In genomic region chr3:143595456-143596077, GRCh38 we compare ENCODE assay signal across 1 cellular context.
TF ChIP-seq lines count a peak whose summit lies in the region.

No MANE protein-coding gene starts in this region.

TF ChIP-seq in GM12878, 131 proteins besides CTCF, POLR2A, EP300 and RAD21 (continued from another document):
- TF ChIP-seq MAX (IDR thresholded peaks at IDR 0.05; ENCODE audit: low read depth, low read length): no peak
- TF ChIP-seq NFYA (IDR thresholded peaks at IDR 0.05; ENCODE audit: borderline replicate concordance, low read depth, low read length): no peak
- TF ChIP-seq STAT3 (IDR thresholded peaks at IDR 0.05; ENCODE audit: low read depth, low read length): no peak
- TF ChIP-seq SIX5 (IDR thresholded peaks at IDR 0.05; ENCODE audit: low read depth, low read length, severe bottlenecking): no peak
- no peak for TF ChIP-seq SREBF2 (IDR thresholded peaks at IDR 0.05; ENCODE audit: low read length)
- TF ChIP-seq SMARCA5 (IDR thresholded peaks at IDR 0.05): no peak
- no peak for TF ChIP-seq RAD51 (IDR thresholded peaks at IDR 0.05)
- TF ChIP-seq IKZF2 (IDR thresholded peaks at IDR 0.05): peak in 1 of 2 experiments; percentile 34; a peak in 1 of 4 replicates
- no peak for TF ChIP-seq CEBPB (IDR thresholded peaks at IDR 0.05; ENCODE audit: borderline replicate concordance in 1 of 2, low read depth in 2 of 2, low read length in 2 of 2)
- peak; percentile 49 for TF ChIP-seq ATF7 (IDR thresholded peaks at IDR 0.05; ENCODE audit: low read depth)
- TF ChIP-seq PBX3 (IDR thresholded peaks at IDR 0.05; ENCODE audit: insufficient replicate concordance, low read depth, low read length): peak; percentile 37
- TF ChIP-seq PAX8 (IDR thresholded peaks at IDR 0.05): no peak
- TF ChIP-seq RFX5 (IDR thresholded peaks at IDR 0.05; ENCODE audit: low read depth, low read length): no peak
- TF ChIP-seq ZZZ3 (IDR thresholded peaks at IDR 0.05; ENCODE audit: control insufficient read depth, insufficient read length, low read depth): no peak
- no peak; the same call in 1 of the 2 replicates for TF ChIP-seq ZNF384 (IDR thresholded peaks at IDR 0.05; ENCODE audit: borderline replicate concordance, low read depth, low read length)
- TF ChIP-seq ZNF274 (IDR thresholded peaks at IDR 0.05; ENCODE audit: insufficient read depth, insufficient read length): no peak
- no peak for TF ChIP-seq NRF1 (conservative IDR thresholded peaks at IDR 0.05; ENCODE audit: low read depth, low read length)
- TF ChIP-seq SIN3A (IDR thresholded peaks at IDR 0.05; ENCODE audit: low read depth, low read length): no peak
- TF ChIP-seq MTA2 (IDR thresholded peaks at IDR 0.05; ENCODE audit: low read depth): peak; percentile 33; the same call in 1 of the 2 replicates
- TF ChIP-seq BCL11A (IDR thresholded peaks at IDR 0.05; ENCODE audit: low read depth, low read length): peak; percentile 22; the same call in 1 of the 2 replicates
- peak; percentile 98 for TF ChIP-seq SPI1 (IDR thresholded peaks at IDR 0.05; ENCODE audit: borderline replicate concordance, insufficient read depth, low read depth, low read length)
- no peak for TF ChIP-seq HDAC2 (IDR thresholded peaks at IDR 0.05)
- peak; percentile 87 for TF ChIP-seq PKNOX1 (IDR thresholded peaks at IDR 0.05)
- 0 out of 2 replicates have a peak, but pooled peaks have one; percentile 35 for TF ChIP-seq DPF2 (IDR thresholded peaks at IDR 0.05)
- peak; percentile 52; the same call in 1 of the 2 replicates for TF ChIP-seq EED (IDR thresholded peaks at IDR 0.05; ENCODE audit: low read depth)
- TF ChIP-seq ESRRA (IDR thresholded peaks at IDR 0.05; ENCODE audit: low read length): no peak
- TF ChIP-seq CHD2 (IDR thresholded peaks at IDR 0.05; ENCODE audit: borderline replicate concordance, low read depth, low read length): 0 out of 2 replicates have a peak, but pooled peaks have one; percentile 20
- no peak for TF ChIP-seq E4F1 (IDR thresholded peaks at IDR 0.05; ENCODE audit: borderline replicate concordance, partially characterized antibody)
